ENCODE assay signal across 8 cellular contexts in the genomic region with DNA sequence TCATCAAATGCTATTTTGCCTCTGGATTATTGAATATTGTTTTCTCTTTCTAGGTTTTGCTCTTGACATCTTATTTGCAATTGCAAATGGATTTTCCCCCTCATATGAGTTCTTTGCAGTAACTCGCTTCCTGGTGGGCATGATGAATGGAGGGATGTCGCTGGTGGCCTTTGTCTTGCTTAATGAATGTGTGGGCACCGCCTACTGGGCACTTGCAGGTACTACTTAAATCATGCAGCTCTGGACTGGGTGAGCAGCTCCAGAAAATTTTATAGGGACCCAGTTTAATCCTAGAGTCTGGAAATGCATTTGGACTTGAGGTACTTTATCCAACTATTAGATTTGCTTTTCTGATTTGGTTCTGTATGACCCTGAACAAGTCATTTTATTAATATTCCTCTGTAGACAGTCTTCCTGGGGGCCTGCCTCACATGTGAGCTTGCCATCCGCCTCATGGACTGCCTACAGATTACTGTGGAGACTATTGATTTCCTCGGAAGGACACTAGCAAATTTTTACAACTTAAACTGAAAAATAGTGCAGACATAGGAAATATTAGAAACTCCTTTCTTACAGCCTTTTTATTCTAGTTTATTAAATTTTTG.
A peak's percentile ranks its signal among the peaks of the same experiment; 100 is the strongest.
DNase-seq lines count a peak whose midpoint lies in the region; ATAC-seq lines count a peak whose summit lies in the region.

No MANE protein-coding gene starts in this region.

- DNase-seq in COLO668 (lab: John Stamatoyannopoulos, UW; ENCODE audit: unreplicated experiment) (peak; percentile 73), NOMO-1 (lab: John Stamatoyannopoulos, UW; ENCODE audit: unreplicated experiment in 2 of 2) (peak; percentile 39 to 58), activated T-cell treated with anti-CD3 and anti-CD28 coated beads for 48 hours (ENCODE audit: low read depth) (peak; percentile 32), fibroblast of the conjunctiva (ENCODE audit: low read depth) (peak; percentile 51), nucleus accumbens (lab: John Stamatoyannopoulos, UW) (peak in 36 of 56 donors; percentile 4 to 77 (median 38)), KG1 (lab: John Stamatoyannopoulos, UW) (no peak)

- ATAC-seq in GM19324 (IDR thresholded peaks at IDR 0.05; ENCODE audit: low FRiP score, unreplicated experiment) (peak; percentile 81), HG03442 (IDR thresholded peaks at IDR 0.05; ENCODE audit: unreplicated experiment) (peak; percentile 91)
